Comparison of ENCODE assay signal across 8 cellular contexts in the genomic region with DNA sequence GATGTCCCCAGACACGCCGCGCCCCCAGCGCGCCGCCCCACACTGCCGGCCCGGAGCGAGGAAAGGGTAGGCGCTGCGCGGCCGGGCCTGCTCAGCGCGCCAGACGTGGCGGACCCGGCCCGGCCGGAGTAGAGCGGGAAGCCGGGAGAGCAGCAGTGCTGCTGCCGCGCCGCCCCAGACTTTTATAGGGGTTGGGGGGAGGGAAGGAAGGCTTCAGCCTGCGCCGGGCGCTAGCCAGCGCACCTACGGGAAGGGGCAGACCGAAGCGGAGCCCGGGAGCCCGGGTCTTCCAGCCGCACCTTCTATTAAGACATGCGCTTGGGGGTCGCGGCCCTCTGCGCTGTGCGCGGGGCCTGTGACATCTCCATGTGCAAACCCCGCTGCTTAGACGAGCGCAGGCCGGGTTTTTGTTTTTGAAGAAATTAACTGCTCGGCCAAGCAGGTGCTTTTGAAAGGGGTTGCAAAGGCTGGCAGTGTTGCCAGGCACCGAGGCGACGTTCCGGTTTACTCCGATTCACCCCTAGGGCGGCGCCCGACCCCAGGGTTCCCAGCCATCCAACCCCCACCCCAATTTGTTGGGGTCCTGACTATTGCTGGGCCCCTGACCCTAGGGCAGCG. TPM values are rescaled to one million over a fixed set of nuclear protein-coding genes. Genes with fewer than 3 reads are reported as not detected.
DNase-seq lines count a peak whose midpoint lies in the region; ATAC-seq, FAIRE-seq and TF ChIP-seq lines count a peak whose summit lies in the region.

No MANE protein-coding gene starts in this region.

- TF ChIP-seq CTCF in BJ (IDR thresholded peaks at IDR 0.05; ENCODE audit: insufficient read depth, low read depth, low read length) (0 out of 2 replicates have a peak, but pooled peaks have one; percentile 12), SU-DHL-6 (IDR thresholded peaks at IDR 0.05; ENCODE audit: insufficient read depth, low read length, poor library complexity, severe bottlenecking) (peak; percentile 96)

- POLR2A ChIA-PET in BJ (lab: Charles Lee) = no interaction called here

- peak overlapping the region; percentile 84 for H3K4me2 ChIP-seq in SU-DHL-6 (ENCODE audit: low read depth, low read length, poor library complexity, severe bottlenecking)

- H3K9me3 ChIP-seq in SU-DHL-6 (ENCODE audit: insufficient read depth, low read length) = no peaks in the 10 kb centered on the region

- H3K79me2 ChIP-seq in SU-DHL-6 (ENCODE audit: insufficient read depth, low read length) = peaks cover 51% of the 10 kb centered on the region

- ATAC-seq in HG03439 (IDR thresholded peaks at IDR 0.05; ENCODE audit: unreplicated experiment) = peak; percentile 25
- ATAC-seq in esophagus mucosa = peak; percentile 53
- ATAC-seq in HG03025 (IDR thresholded peaks at IDR 0.05; ENCODE audit: low FRiP score, unreplicated experiment) = no peak

- H3K27me3 ChIP-seq in BJ (ENCODE audit: control insufficient read depth, insufficient read depth, low read length) (peaks cover 79% of the 10 kb centered on the region), SU-DHL-6 (ENCODE audit: low read length) (no peaks in the 10 kb centered on the region)

- DNase-seq in BJ (ENCODE audit: low read depth) (no peak), GM12892 (ENCODE audit: insufficient read length) (no peak), hypothalamus (lab: John Stamatoyannopoulos, UW) (no peak)

- H3K27ac ChIP-seq in SU-DHL-6 (ENCODE audit: low read depth, low read length) = peak overlapping the region; percentile 92
- peak overlapping the region in 1 of 21 experiments; percentile 80 for H3K27ac ChIP-seq in skin epidermis

- H3F3A ChIP-seq in SU-DHL-6 (ENCODE audit: insufficient read depth) = peaks cover 66% of the 10 kb centered on the region

- H3K36me3 ChIP-seq in BJ (ENCODE audit: control insufficient read depth, insufficient read depth, low read length) (no peaks in the 10 kb centered on the region), SU-DHL-6 (ENCODE audit: low read length) (no peaks in the 10 kb centered on the region)

- H2AFZ ChIP-seq in SU-DHL-6 (ENCODE audit: low read depth, low read length, severe bottlenecking) = peak overlapping the region; percentile 76

- peak overlapping the region; percentile 80 for H3K9ac ChIP-seq in SU-DHL-6 (ENCODE audit: low read length)

- no peaks in the 10 kb centered on the region for H4K20me1 ChIP-seq in SU-DHL-6 (ENCODE audit: low read depth, low read length)

- CTCF ChIA-PET in BJ (lab: Yijun Ruan, JAX) = no interaction called here

- no peaks in the 10 kb centered on the region for H3K9me2 ChIP-seq in SU-DHL-6 (replicated peaks; ENCODE audit: insufficient read depth, low read length)

- no peak overlapping the region for H3K4me3 ChIP-seq in BJ (ENCODE audit: low read depth, low read length)
- H3K4me3 ChIP-seq in SU-DHL-6 (ENCODE audit: insufficient read depth, low read length, poor library complexity, severe bottlenecking) = peak overlapping the region; percentile 69
- H3K4me3 ChIP-seq in skin epidermis = peak overlapping the region in 4 of 7 experiments; percentile 9 to 27 (median 14)

- peak; percentile 91 for FAIRE-seq in GM12892 (lab: Jason Lieb, UNC)

- peak; percentile 85 for TF ChIP-seq POLR2A in GM12892 (IDR thresholded peaks at IDR 0.05; ENCODE audit: low read depth, low read length)

RNA-seq across cellular contexts. Expression of a gene that starts 0.4 kb away (rescaled TPM):
- polyA plus RNA-seq in BJ (2011; rRNA removed) = not detected in 2 replicates
- not detected in 2 replicates for polyA minus RNA-seq in BJ (2011; rRNA and poly(A)+ RNA removed)
- 33.5 TPM for polyA plus RNA-seq in GM12892 (2012; ENCODE audit: missing spikeins)
- total RNA-seq in esophagus mucosa = 0.44 TPM
